Comparison of ENCODE assay signal across 28 cellular contexts in the genomic region with DNA sequence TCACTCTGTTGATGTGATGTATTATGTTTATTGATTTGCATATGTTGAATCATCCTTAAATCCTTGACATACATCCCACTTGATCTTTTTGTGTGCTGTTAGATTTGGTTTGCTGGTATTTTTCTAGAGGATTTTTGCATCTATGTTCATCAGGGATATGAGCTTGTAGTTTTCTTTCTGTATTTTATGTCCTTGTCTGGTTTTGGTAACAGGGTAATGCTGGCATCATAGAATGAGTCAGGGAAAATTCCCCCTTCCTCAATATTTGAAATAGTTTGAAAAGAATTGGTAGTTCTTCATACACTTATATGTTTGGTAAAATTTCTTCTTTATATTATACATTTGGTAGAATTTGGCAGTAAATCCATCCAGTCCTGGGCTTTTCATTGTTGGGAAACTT.
"Had no signal": no experiment of that assay in that cellular context is flagged by ENCODE, and none has a peak within 500 bp of the region (broad histone marks: within the 10 kb centered on the region; RNA-seq: fewer than 3 reads in every experiment).

No MANE protein-coding gene starts in this region.

- ATAC-seq: naive thymus-derived CD8-positive, alpha-beta T cell; natural killer cell treated with Interleukin-12 subunit alpha and Interleukin-12 subunit beta and Interleukin-15 and Interleukin-18, amount 100 ng/mL, for 72 hours; psoas muscle; right cardiac atrium; right lobe of liver; stimulated activated effector memory CD8-positive, alpha-beta T cell treated with anti-CD3 and anti-CD28 coated beads, Interleukin-12 subunit alpha, Interleukin-12 subunit beta, amount 100 ng/mL, for 72 hours; stimulated activated naive B cell treated with anti-CD40 and anti-IgM and Interleukin-4, amounts not matched to agents 10 μg/mL and 1 μg/mL and 100 μg/mL, for 72 hours had no signal

- H3K4me1 Mint-ChIP-seq: naive thymus-derived CD8-positive, alpha-beta T cell; neural progenitor cell; stimulated activated effector memory CD8-positive, alpha-beta T cell treated with anti-CD3 and anti-CD28 coated beads, Interleukin-12 subunit alpha, Interleukin-12 subunit beta, amount 100 ng/mL, for 72 hours; stimulated activated naive B cell treated with anti-CD40 and anti-IgM and Interleukin-4, amounts not matched to agents 10 μg/mL and 1 μg/mL and 100 μg/mL, for 72 hours had no signal

- H3K4me2 ChIP-seq: neural progenitor cell had no signal

- H3K9me3 ChIP-seq: ovary, right lobe of liver, thoracic aorta, thyroid gland, upper lobe of left lung, uterus had no signal

- H3K27ac ChIP-seq: neural progenitor cell, ovary, parathyroid adenoma, psoas muscle, right lobe of liver, sigmoid colon, stomach, thoracic aorta, thyroid gland, tibial nerve, upper lobe of left lung, uterus had no signal

- H3K4me3 Mint-ChIP-seq: naive thymus-derived CD8-positive, alpha-beta T cell; natural killer cell treated with Interleukin-12 subunit alpha and Interleukin-12 subunit beta and Interleukin-15 and Interleukin-18, amount 100 ng/mL, for 72 hours; neural progenitor cell; stimulated activated effector memory CD8-positive, alpha-beta T cell treated with anti-CD3 and anti-CD28 coated beads, Interleukin-12 subunit alpha, Interleukin-12 subunit beta, amount 100 ng/mL, for 72 hours; stimulated activated naive B cell treated with anti-CD40 and anti-IgM and Interleukin-4, amounts not matched to agents 10 μg/mL and 1 μg/mL and 100 μg/mL, for 72 hours; stimulated activated naive CD8-positive, alpha-beta T cell treated with anti-CD3 and anti-CD28 coated beads, Interleukin-15, Interleukin-2, amounts not matched to agents 100 ng/mL and 50 ng/mL, for 24 hours had no signal

- H3K9ac ChIP-seq: neural progenitor cell, parathyroid adenoma had no signal

- H3K79me2 ChIP-seq: parathyroid adenoma had no signal

- H3K27ac Mint-ChIP-seq: naive thymus-derived CD8-positive, alpha-beta T cell; natural killer cell treated with Interleukin-12 subunit alpha and Interleukin-12 subunit beta and Interleukin-15 and Interleukin-18, amount 100 ng/mL, for 72 hours; neural progenitor cell; progenitor cell of endocrine pancreas; stimulated activated effector memory CD8-positive, alpha-beta T cell treated with anti-CD3 and anti-CD28 coated beads, Interleukin-12 subunit alpha, Interleukin-12 subunit beta, amount 100 ng/mL, for 72 hours; stimulated activated naive B cell treated with anti-CD40 and anti-IgM and Interleukin-4, amounts not matched to agents 10 μg/mL and 1 μg/mL and 100 μg/mL, for 72 hours; stimulated activated naive CD8-positive, alpha-beta T cell treated with anti-CD3 and anti-CD28 coated beads, Interleukin-15, Interleukin-2, amounts not matched to agents 100 ng/mL and 50 ng/mL, for 24 hours had no signal

- H3K4me3 ChIP-seq: neural progenitor cell, ovary, psoas muscle, right lobe of liver, sigmoid colon, stomach, thoracic aorta, thyroid gland, tibial nerve, upper lobe of left lung, uterus had no signal

- H3K27me3 Mint-ChIP-seq: naive thymus-derived CD8-positive, alpha-beta T cell; natural killer cell treated with Interleukin-12 subunit alpha and Interleukin-12 subunit beta and Interleukin-15 and Interleukin-18, amount 100 ng/mL, for 72 hours; progenitor cell of endocrine pancreas; stimulated activated naive B cell treated with anti-CD40 and anti-IgM and Interleukin-4, amounts not matched to agents 10 μg/mL and 1 μg/mL and 100 μg/mL, for 72 hours; stimulated activated naive CD8-positive, alpha-beta T cell treated with anti-CD3 and anti-CD28 coated beads, Interleukin-15, Interleukin-2, amounts not matched to agents 100 ng/mL and 50 ng/mL, for 24 hours had no signal

- H3K9me3 Mint-ChIP-seq: neural progenitor cell had no signal

- H3K27me3 ChIP-seq: neural progenitor cell, ovary, right lobe of liver, sigmoid colon, stomach, thyroid gland, tibial nerve, upper lobe of left lung, uterus had no signal

- DNase-seq: naive thymus-derived CD8-positive, alpha-beta T cell; occipital lobe; ovary; posterior cingulate gyrus; psoas muscle; right cardiac atrium; right lobe of liver; sigmoid colon; small intestine; stimulated activated CD4-positive, alpha-beta T cell treated with anti-CD3 and anti-CD28 coated beads, Interleukin-15, amount 100 ng/mL, for 24 hours; stimulated activated CD4-positive, alpha-beta T cell treated with anti-CD3 and anti-CD28 coated beads, Interleukin-2, amount 100 ng/mL, for 24 hours; stimulated activated CD4-positive, alpha-beta T cell treated with anti-CD3 and anti-CD28 coated beads, Interleukin-2, amount 100 ng/mL, for 48 hours; stimulated activated CD4-positive, alpha-beta T cell treated with anti-CD3 and anti-CD28 coated beads, Interleukin-4, amount 100 ng/mL, for 24 hours; stimulated activated naive B cell treated with anti-CD40 and anti-IgM and Interleukin-4, amounts not matched to agents 10 μg/mL and 1 μg/mL and 100 μg/mL, for 72 hours; stimulated activated naive CD4-positive, alpha-beta T cell treated with Interleukin-2 at 50 U/mL for 16 hours; stomach; thyroid gland; trophoblast cell; upper lobe of left lung; uterus had no signal

- H3K36me3 ChIP-seq: neural progenitor cell, ovary, right lobe of liver, sigmoid colon, stomach, thoracic aorta, thyroid gland, tibial nerve, upper lobe of left lung, uterus had no signal

- H3K4me1 ChIP-seq: neural progenitor cell, parathyroid adenoma, psoas muscle, right lobe of liver, sigmoid colon, stomach, thyroid gland, tibial nerve, upper lobe of left lung, uterus had no signal

- H2AFZ ChIP-seq: neural progenitor cell, parathyroid adenoma had no signal

- H3K36me3 Mint-ChIP-seq: natural killer cell treated with Interleukin-12 subunit alpha and Interleukin-12 subunit beta and Interleukin-15 and Interleukin-18, amount 100 ng/mL, for 72 hours; neural progenitor cell; stimulated activated effector memory CD8-positive, alpha-beta T cell treated with anti-CD3 and anti-CD28 coated beads, Interleukin-12 subunit alpha, Interleukin-12 subunit beta, amount 100 ng/mL, for 72 hours; stimulated activated naive B cell treated with anti-CD40 and anti-IgM and Interleukin-4, amounts not matched to agents 10 μg/mL and 1 μg/mL and 100 μg/mL, for 72 hours had no signal
